Comparison of ENCODE assay signal across 8 cellular contexts in genomic region chr5:140131967-140132409, GRCh38. TPM values are rescaled to one million over a fixed set of nuclear protein-coding genes. Genes with fewer than 3 reads are reported as not detected.
A peak's percentile ranks its signal among the peaks of the same experiment; 100 is the strongest.
DNase-seq lines count a peak whose midpoint lies in the region; ATAC-seq, FAIRE-seq and TF ChIP-seq lines count a peak whose summit lies in the region.

No MANE protein-coding gene starts in this region.

- H3K9ac ChIP-seq in BLaER1 (no peak overlapping the region), kidney (ENCODE audit: low read length in 2 of 2) (no peak overlapping the region)

- peak overlapping the region; percentile 77 for H3K4me2 ChIP-seq in BLaER1

- H3K4me1 ChIP-seq in BLaER1 (peaks cover 60% of the 10 kb centered on the region), kidney (ENCODE audit: control insufficient read depth in 1 of 2, insufficient read depth in 1 of 2, low read depth in 1 of 2, low read length in 2 of 2) (peaks cover 2 to 10% of the 10 kb centered on the region in 2 donors)

- CTCF ChIA-PET in activated B cell treated with CpG ODN at 0.5 μM for 24 hours (lab: Charles Lee), result interaction anchor here (1.0 kb wide), 1 partner anchor 13 kb away, joined by 3 read pairs; no protein-coding TSS in a partner anchor

- peak; percentile 49 for ATAC-seq in activated B cell treated with CpG ODN at 0.5 μM for 24 hours (ENCODE audit: low read depth)
- no peak for ATAC-seq in HG03521 (IDR thresholded peaks at IDR 0.05; ENCODE audit: unreplicated experiment)
- ATAC-seq in HG02970 (IDR thresholded peaks at IDR 0.05; ENCODE audit: low FRiP score, unreplicated experiment), result no peak

- no peaks in the 10 kb centered on the region; the same call in 1 of the 2 replicates for H4K20me1 ChIP-seq in BLaER1

- peaks cover 29% of the 10 kb centered on the region for H3K4me1 Mint-ChIP-seq in activated B cell treated with CpG ODN at 0.5 μM for 24 hours

- no peaks in the 10 kb centered on the region for H3K9me3 Mint-ChIP-seq in activated B cell treated with CpG ODN at 0.5 μM for 24 hours

- in situ Hi-C loops in GM13976 (cut with MboI; ENCODE audit: low sequenced_read_pairs, unreplicated experiment), result no loop called here

- POLR2A ChIA-PET in activated B cell treated with CpG ODN at 0.5 μM for 24 hours (lab: Charles Lee), result interaction anchor here (0.8 to 1.3 kb wide), 4 partner anchors 15 to 25 kb away, joined by 3 to 9 read pairs (median 4); partner anchors contain the start of gene PURA

- no peak overlapping the region for H3K4me3 Mint-ChIP-seq in activated B cell treated with CpG ODN at 0.5 μM for 24 hours

- H3K36me3 ChIP-seq in BLaER1 (no peaks in the 10 kb centered on the region), kidney (ENCODE audit: control insufficient read depth in 1 of 2, insufficient read depth in 2 of 2, low read length in 2 of 2) (no peaks in the 10 kb centered on the region)

- H3K27ac Mint-ChIP-seq in activated B cell treated with CpG ODN at 0.5 μM for 24 hours, result no peak overlapping the region

- intact Hi-C loops in activated B cell treated with CpG ODN at 0.5 μM for 24 hours (cut with micrococcal nuclease), result loop anchor here (2.0 kb wide), 1 partner anchor 17 kb away; the partner anchor contains the start of gene PURA
- intact Hi-C loops in kidney (cut with DNase I), result no loop called here

- H3K9me3 ChIP-seq in BLaER1, result no peaks in the 10 kb centered on the region
- no peaks in the 10 kb centered on the region for H3K9me3 ChIP-seq in kidney (ENCODE audit: control insufficient read depth in 1 of 2, low read length in 2 of 2)

- DNase-seq in HK-2 (ENCODE audit: unreplicated experiment) (peak; percentile 45), activated B cell treated with CpG ODN at 0.5 μM for 24 hours (no peak), kidney (peak; percentile 83), GM13976 (ENCODE audit: low spot score) (no peak)
- DNase-seq in activated CD4-positive, CD25-positive, alpha-beta regulatory T cell (lab: John Stamatoyannopoulos, UW), result no peak

- H3K27ac ChIP-seq in BLaER1 (peak overlapping the region; percentile 56), kidney (ENCODE audit: low read depth in 2 of 2, low read length in 2 of 2) (no peak overlapping the region)

- TF ChIP-seq CTCF in activated B cell treated with CpG ODN at 0.5 μM for 24 hours (IDR thresholded peaks at IDR 0.05), result no peak
- no peak for TF ChIP-seq CTCF in kidney (IDR thresholded peaks at IDR 0.05; ENCODE audit: borderline replicate concordance, extremely low read depth, insufficient read depth)
- no peak for TF ChIP-seq CTCF in GM13976 (IDR thresholded peaks at IDR 0.05; ENCODE audit: borderline replicate concordance, control extremely low read depth, extremely low read depth, insufficient read depth, missing control alignments)

- no peaks in the 10 kb centered on the region for H3K36me3 Mint-ChIP-seq in activated B cell treated with CpG ODN at 0.5 μM for 24 hours (ENCODE audit: low read depth)

- H3K27me3 Mint-ChIP-seq in activated B cell treated with CpG ODN at 0.5 μM for 24 hours, result no peaks in the 10 kb centered on the region

- H3K4me3 ChIP-seq in BLaER1 (no peak overlapping the region), kidney (ENCODE audit: low read length in 2 of 2) (no peak overlapping the region)

- no peak for FAIRE-seq in kidney (lab: Jason Lieb, UNC)

- H3K27me3 ChIP-seq in BLaER1, result no peaks in the 10 kb centered on the region

RNA-seq across cellular contexts. Expression of gene IGIP, which starts 6.3 kb away (rescaled TPM):
- total RNA-seq in activated B cell treated with CpG ODN at 0.5 μM for 24 hours (3.7 and 4.8 TPM in 2 replicates), kidney (15.5 TPM)
- polyA plus RNA-seq in kidney (ENCODE audit: insufficient read depth, low read depth, low replicate concordance), result 13.2 TPM

RNA-seq across cellular contexts. Expression of gene PURA, which starts 18.1 kb away (rescaled TPM):
- total RNA-seq in activated B cell treated with CpG ODN at 0.5 μM for 24 hours (13.2 and 14.9 TPM in 2 replicates), kidney (31.6 TPM)
- polyA plus RNA-seq in kidney (ENCODE audit: insufficient read depth, low read depth, low replicate concordance), result 4.7 TPM

RNA-seq across cellular contexts. Expression of gene CYSTM1, which starts 43.0 kb away (rescaled TPM):
- 20.1 and 23.3 TPM in 2 replicates for total RNA-seq in activated B cell treated with CpG ODN at 0.5 μM for 24 hours
- 157 TPM for total RNA-seq in kidney
- 485 TPM for polyA plus RNA-seq in kidney (ENCODE audit: insufficient read depth, low read depth, low replicate concordance)

Comparison
In these comparisons a context has a peak if more than half of its experiments do, and no peak if none do; other contexts are left out.
1. DNase-seq: peak in HK-2 (single experiment) and kidney (single experiment); none in activated B cell treated with CpG ODN at 0.5 μM for 24 hours (single experiment), GM13976 (single experiment) and activated CD4-positive, CD25-positive, alpha-beta regulatory T cell (0 of 4).